Comparison of ENCODE assay signal across 9 cellular contexts in the genomic region with DNA sequence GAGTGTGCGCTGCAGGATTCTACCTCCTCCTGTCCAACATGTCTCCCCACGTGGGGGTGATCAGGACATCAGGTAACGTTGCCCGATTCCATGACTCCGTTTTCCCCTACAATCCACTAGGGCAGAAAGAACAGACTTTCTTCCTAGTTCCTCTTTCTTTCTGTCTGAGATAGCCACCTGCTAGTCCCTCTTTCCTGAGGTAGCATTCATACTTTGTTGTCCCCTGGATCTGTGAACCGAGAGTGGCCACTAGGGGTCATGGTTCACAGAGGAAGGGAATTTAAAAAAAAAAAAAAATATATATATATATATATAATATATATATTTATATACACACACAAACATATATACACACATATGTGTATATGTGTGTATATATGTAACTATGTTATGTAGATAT.
DNase-seq lines count a peak whose midpoint lies in the region; ATAC-seq and TF ChIP-seq lines count a peak whose summit lies in the region.
"Had no signal": no experiment of that assay in that cellular context is flagged by ENCODE, and none has a peak within 500 bp of the region (broad histone marks: within the 10 kb centered on the region; RNA-seq: fewer than 3 reads in every experiment).

No MANE protein-coding gene starts in this region.

- H3K27me3 ChIP-seq in SJCRH30 (no peaks in the 10 kb centered on the region), gastroesophageal sphincter (no peaks in the 10 kb centered on the region)

- TF ChIP-seq POLR2A in gastroesophageal sphincter (IDR thresholded peaks at IDR 0.05): no peak

- WGBS in gastroesophageal sphincter (ENCODE audit: low coverage in 1 of 2), 2 donors: 68% methylated on average over 5 of the region's 6 CpGs; no CpG with 5 or more reads in 1 of the 2 donors

- TF ChIP-seq CTCF in GM13977 (IDR thresholded peaks at IDR 0.05; ENCODE audit: extremely low read depth, insufficient read depth, missing control alignments): peak; percentile 47
- no peak for TF ChIP-seq CTCF in gastroesophageal sphincter (IDR thresholded peaks at IDR 0.05)

- H3K36me3 ChIP-seq in SJCRH30 (no peaks in the 10 kb centered on the region), gastroesophageal sphincter (no peaks in the 10 kb centered on the region)

- no peak for TF ChIP-seq EP300 in gastroesophageal sphincter (IDR thresholded peaks at IDR 0.05)

- H3K4me3 ChIP-seq in SJCRH30 (no peak overlapping the region), gastroesophageal sphincter (no peak overlapping the region)

- H3K4me1 ChIP-seq in SJCRH30 (no peaks in the 10 kb centered on the region), gastroesophageal sphincter (no peaks in the 10 kb centered on the region)

- no peaks in the 10 kb centered on the region for H3K9me3 ChIP-seq in SJCRH30 (replicated peaks)
- H3K9me3 ChIP-seq in gastroesophageal sphincter: no peaks in the 10 kb centered on the region

- H3K27ac ChIP-seq in SJCRH30: no peak overlapping the region
- H3K27ac ChIP-seq in gastroesophageal sphincter: no peak overlapping the region

- ATAC-seq in gastroesophageal sphincter (no peak), HG02973 (IDR thresholded peaks at IDR 0.05; ENCODE audit: unreplicated experiment) (no peak)

- in situ Hi-C loops in GM13977 (cut with MboI; ENCODE audit: low pct_unique_long_range_greater_than_20kb, low sequenced_read_pairs, unreplicated experiment): no loop called here

- peak; percentile 1 to 16 for DNase-seq in AML-193 (lab: John Stamatoyannopoulos, UW)
- DNase-seq in GM13977 (ENCODE audit: low spot score): peak; percentile 20
- peak; percentile 6 to 33 for DNase-seq in SJCRH30
- DNase-seq in hepatic stellate cell (ENCODE audit: low spot score): peak; percentile 19
- no peak for DNase-seq in mesenteric fat pad (ENCODE audit: low spot score)
- no peak for DNase-seq in NCI-H2107 (lab: John Stamatoyannopoulos, UW)
- DNase-seq: Right ventricle myocardium superior had no signal

Comparison
In these comparisons a context has a peak if more than half of its experiments do, and no peak if none do; other contexts are left out.
1. DNase-seq: peak in AML-193 (2 of 2), GM13977 (single experiment), SJCRH30 (2 of 2) and hepatic stellate cell (single experiment); none in mesenteric fat pad (single experiment) and NCI-H2107 (single experiment).